ENCODE assay signal across 9 cellular contexts in the genomic region with DNA sequence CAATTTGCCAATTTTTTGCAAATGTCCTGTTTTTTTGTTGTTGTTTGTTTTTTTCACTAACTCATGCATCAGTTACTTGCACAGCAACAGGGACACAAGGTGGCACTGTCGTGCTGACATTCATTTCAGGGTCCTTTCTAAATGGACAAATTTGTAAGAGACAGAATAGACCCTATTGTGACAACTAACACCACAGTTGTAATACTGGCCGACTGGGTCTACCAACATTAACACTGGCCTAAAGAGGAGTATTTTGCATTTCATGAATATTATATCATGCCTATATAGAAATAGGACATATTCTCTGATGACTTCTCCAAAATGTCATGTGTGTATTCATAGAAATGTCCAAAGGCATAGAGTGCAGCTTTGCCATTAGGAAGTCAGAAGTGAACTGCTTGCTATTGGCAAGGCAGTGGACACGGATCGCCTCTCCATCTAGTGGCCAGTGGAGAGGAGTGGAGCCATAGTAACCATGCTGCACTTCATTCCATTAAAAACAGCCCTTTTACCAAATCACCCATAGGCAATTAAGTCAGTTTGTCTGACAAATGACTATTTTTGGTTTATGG. TPM values are rescaled to one million over a fixed set of nuclear protein-coding genes. Genes with fewer than 3 reads are reported as not detected.
A peak's percentile ranks its signal among the peaks of the same experiment; 100 is the strongest.
DNase-seq lines count a peak whose midpoint lies in the region; ATAC-seq and TF ChIP-seq lines count a peak whose summit lies in the region.
"Had no signal": no experiment of that assay in that cellular context is flagged by ENCODE, and none has a peak within 500 bp of the region (broad histone marks: within the 10 kb centered on the region; RNA-seq: fewer than 3 reads in every experiment).

No MANE protein-coding gene starts in this region.

- no peak overlapping the region for H3K27ac ChIP-seq in WERI-Rb-1
- H3K27ac ChIP-seq: BLaER1 treated with 17β-estradiol and CSF1 and Interleukin-3, amounts not matched to agents 10 nM and 100 nM had no signal

- H3K27me3 ChIP-seq in WERI-Rb-1 (ENCODE audit: insufficient read depth, low read depth, severe bottlenecking) = no peaks in the 10 kb centered on the region
- H3K27me3 ChIP-seq: BLaER1 treated with 17β-estradiol and CSF1 and Interleukin-3, amounts not matched to agents 10 nM and 100 nM had no signal

- DNase-seq in NOMO-1 treated with DMSO at 0.1 percent for 48 hours (lab: John Stamatoyannopoulos, UW; ENCODE audit: unreplicated experiment) = peak; percentile 5
- DNase-seq in NOMO-1 treated with dmso at 0.1 percent for 144 hours (lab: John Stamatoyannopoulos, UW; ENCODE audit: unreplicated experiment) = no peak
- peak; percentile 82 for DNase-seq in NCI-H2029 (lab: John Stamatoyannopoulos, UW)
- DNase-seq in WERI-Rb-1 = peak; percentile 73
- DNase-seq in cerebellum (ENCODE audit: low spot score) = peak; percentile 71
- peak; percentile 82 for DNase-seq in left kidney (ENCODE audit: low read depth, low spot score)
- DNase-seq in stimulated activated CD4-positive, alpha-beta T cell treated with anti-CD3 and anti-CD28 coated beads, TNF-alpha, amount 100 ng/mL, for 24 hours (ENCODE audit: low read depth in 3 of 3) = peak; percentile 9 to 46 (median 29)

- H3K9me3 ChIP-seq in WERI-Rb-1 (ENCODE audit: severe bottlenecking) = no peaks in the 10 kb centered on the region
- H3K9me3 ChIP-seq: BLaER1 treated with 17β-estradiol and CSF1 and Interleukin-3, amounts not matched to agents 10 nM and 100 nM had no signal

- peak; percentile 90 for ATAC-seq in HG02642 (IDR thresholded peaks at IDR 0.05; ENCODE audit: poor library complexity, unreplicated experiment)

- no peak overlapping the region for H3K4me3 ChIP-seq in WERI-Rb-1 (ENCODE audit: low read depth, low read length)
- H3K4me3 ChIP-seq: BLaER1 treated with 17β-estradiol and CSF1 and Interleukin-3, amounts not matched to agents 10 nM and 100 nM had no signal

- H3K36me3 ChIP-seq in WERI-Rb-1 = no peaks in the 10 kb centered on the region
- H3K36me3 ChIP-seq: BLaER1 treated with 17β-estradiol and CSF1 and Interleukin-3, amounts not matched to agents 10 nM and 100 nM had no signal

- peak; percentile 81 for TF ChIP-seq CTCF in WERI-Rb-1 (IDR thresholded peaks at IDR 0.05; ENCODE audit: low read depth, low read length)

RNA-seq across cellular contexts. Expression of a gene that starts 54.8 kb away (rescaled TPM):
- 84.3 TPM for total RNA-seq in cerebellum
